In genomic region chr14:69495341-69495921, GRCh38 we compare ENCODE assay signal across 25 cellular contexts. TPM values are rescaled to one million over a fixed set of nuclear protein-coding genes. Genes with fewer than 3 reads are reported as not detected.
DNase-seq lines count a peak whose midpoint lies in the region; ATAC-seq, FAIRE-seq and TF ChIP-seq lines count a peak whose summit lies in the region.
"Had no signal": no experiment of that assay in that cellular context is flagged by ENCODE, and none has a peak within 500 bp of the region (broad histone marks: within the 10 kb centered on the region; RNA-seq: fewer than 3 reads in every experiment).

No MANE protein-coding gene starts in this region.

- H3K23ac ChIP-seq in trophoblast cell (ENCODE audit: low read length) (no peak overlapping the region), H9 (ENCODE audit: insufficient read length, low read depth, low read length) (no peak overlapping the region)

- no peak overlapping the region for H3K4me3 ChIP-seq in H7 (ENCODE audit: insufficient read depth, low read depth, low read length)
- H3K4me3 ChIP-seq in K562 = no peak overlapping the region
- H3K4me3 ChIP-seq in trophoblast cell (ENCODE audit: low read depth, low read length) = no peak overlapping the region
- H3K4me3 ChIP-seq in upper lobe of left lung = no peak overlapping the region
- H3K4me3 ChIP-seq in Caco-2 (ENCODE audit: low read depth, low read length) = no peak overlapping the region
- H3K4me3 ChIP-seq: A549; BLaER1 treated with 17β-estradiol and CSF1 and Interleukin-3, amounts not matched to agents 10 nM and 100 nM; GM23248; MG63 had no signal

- no peak overlapping the region for H3K27ac ChIP-seq in K562 (ENCODE audit: extremely low read depth, low read depth, low read length)
- H3K27ac ChIP-seq in trophoblast cell (ENCODE audit: low read depth, low read length) = no peak overlapping the region
- no peak overlapping the region for H3K27ac ChIP-seq in upper lobe of left lung
- no peak overlapping the region for H3K27ac ChIP-seq in H9 (ENCODE audit: insufficient read length, low read depth, low read length)
- H3K27ac ChIP-seq: A549; BLaER1 treated with 17β-estradiol and CSF1 and Interleukin-3, amounts not matched to agents 10 nM and 100 nM; GM23248 had no signal

- H4K91ac ChIP-seq in trophoblast cell (ENCODE audit: low read depth, low read length) = no peak overlapping the region
- H4K91ac ChIP-seq in H9 (ENCODE audit: insufficient read length, low read depth, low read length) = no peak overlapping the region

- H3K4me2 ChIP-seq in K562 (ENCODE audit: insufficient read depth, low read length) (no peak overlapping the region), trophoblast cell (ENCODE audit: low read length) (no peak overlapping the region), H9 (ENCODE audit: insufficient read depth, insufficient read length, low read length) (no peak overlapping the region)
- H3K4me2 ChIP-seq: A549; BLaER1 treated with 17β-estradiol and CSF1 and Interleukin-3, amounts not matched to agents 10 nM and 100 nM had no signal

- H4K20me1 ChIP-seq in K562 (replicated peaks; ENCODE audit: control insufficient read depth, insufficient read depth, low read length) (no peaks in the 10 kb centered on the region), H9 (ENCODE audit: control insufficient read depth, insufficient read depth, insufficient read length) (no peaks in the 10 kb centered on the region)
- H4K20me1 ChIP-seq: BLaER1 treated with 17β-estradiol and CSF1 and Interleukin-3, amounts not matched to agents 10 nM and 100 nM had no signal

- TF ChIP-seq POLR2A in K562 (conservative IDR thresholded peaks at IDR 0.05) = no peak
- no peak for TF ChIP-seq POLR2A in upper lobe of left lung (IDR thresholded peaks at IDR 0.05)

- H2BK120ac ChIP-seq in trophoblast cell (ENCODE audit: insufficient read depth, low read length, poor library complexity) (no peak overlapping the region), H9 (ENCODE audit: low read depth, low read length, poor library complexity, severe bottlenecking) (no peak overlapping the region)

- H2BK5ac ChIP-seq in trophoblast cell (ENCODE audit: low read depth, low read length, poor library complexity) = no peak overlapping the region
- no peak overlapping the region for H2BK5ac ChIP-seq in H9 (ENCODE audit: insufficient read length, low read length)

- no peaks in the 10 kb centered on the region for H3K9me1 ChIP-seq in K562 (ENCODE audit: control insufficient read depth, insufficient read depth, low read length)

- no peaks in the 10 kb centered on the region for H3K36me3 ChIP-seq in H7 (replicated peaks; ENCODE audit: control insufficient read depth, insufficient read depth, low read length)
- H3K36me3 ChIP-seq in K562 (ENCODE audit: control insufficient read depth, insufficient read depth, low read length) = no peaks in the 10 kb centered on the region
- no peaks in the 10 kb centered on the region for H3K36me3 ChIP-seq in trophoblast cell (ENCODE audit: control insufficient read depth in 1 of 2, insufficient read depth in 2 of 2, low read length in 2 of 2)
- no peaks in the 10 kb centered on the region for H3K36me3 ChIP-seq in upper lobe of left lung
- no peaks in the 10 kb centered on the region for H3K36me3 ChIP-seq in Caco-2 (ENCODE audit: control insufficient read depth, insufficient read depth, low read length)
- H3K36me3 ChIP-seq: BLaER1 treated with 17β-estradiol and CSF1 and Interleukin-3, amounts not matched to agents 10 nM and 100 nM; MG63 had no signal

- H2BK20ac ChIP-seq in H9 (ENCODE audit: low read depth, low read length, poor library complexity, severe bottlenecking) = no peak overlapping the region

- H4K5ac ChIP-seq in H9 (ENCODE audit: insufficient read length, low read depth, low read length) = no peak overlapping the region

- no peak overlapping the region for H3T11ph ChIP-seq in H9 (ENCODE audit: low read length)

- FAIRE-seq in K562 (lab: Jason Lieb, UNC) = no peak
- FAIRE-seq: A549, GM18507 had no signal

- H2AFZ ChIP-seq in K562 (ENCODE audit: low read depth, low read length) (no peak overlapping the region), trophoblast cell (ENCODE audit: insufficient read depth, low read length, poor library complexity) (no peak overlapping the region), H9 (ENCODE audit: low read length) (no peak overlapping the region)
- H2AFZ ChIP-seq: GM23248 had no signal

- H3K27me3 Mint-ChIP-seq in H9 (ENCODE audit: low read depth) = peaks cover 21% of the 10 kb centered on the region
- peaks cover 4% of the 10 kb centered on the region for H3K27me3 Mint-ChIP-seq in Caco-2 (ENCODE audit: insufficient read depth, unreplicated experiment)

- H3K27me3 ChIP-seq in H7 (ENCODE audit: control insufficient read depth, insufficient read depth, low read length) (no peaks in the 10 kb centered on the region), K562 (ENCODE audit: control insufficient read depth in 2 of 2, insufficient read depth in 2 of 2, low read length in 2 of 2) (peaks cover 0 to 12% of the 10 kb centered on the region in 2 experiments; a peak in 3 of 5 replicates), trophoblast cell (ENCODE audit: insufficient read depth, low read length) (no peaks in the 10 kb centered on the region), upper lobe of left lung (no peaks in the 10 kb centered on the region), H9 (ENCODE audit: insufficient read depth, low read length) (no peaks in the 10 kb centered on the region), Caco-2 (replicated peaks; ENCODE audit: control insufficient read depth, insufficient read depth, low read length) (no peaks in the 10 kb centered on the region)
- H3K27me3 ChIP-seq: BLaER1 treated with 17β-estradiol and CSF1 and Interleukin-3, amounts not matched to agents 10 nM and 100 nM; MG63 had no signal

- H3K4ac ChIP-seq in trophoblast cell (ENCODE audit: low read depth, low read length) (no peak overlapping the region), H9 (ENCODE audit: low read depth, low read length) (no peak overlapping the region)

- no peak overlapping the region for H2BK15ac ChIP-seq in H9 (ENCODE audit: low read depth, low read length)

- H3K79me1 ChIP-seq in trophoblast cell (ENCODE audit: low read length) (no peaks in the 10 kb centered on the region), H9 (ENCODE audit: insufficient read depth, low read depth, low read length, poor library complexity, severe bottlenecking) (no peaks in the 10 kb centered on the region)

- peaks cover 0 to 5% of the 10 kb centered on the region in 2 experiments; a peak in 3 of 4 replicates for H3K4me1 Mint-ChIP-seq in H9
- no peaks in the 10 kb centered on the region for H3K4me1 Mint-ChIP-seq in Caco-2 (ENCODE audit: low read depth, unreplicated experiment)

- BruUV-seq in K562 (replicated peaks; lab: Mats Ljungman, UMichigan) = no TSS peak
- BruUV-seq in Caco-2 (replicated peaks; lab: Mats Ljungman, UMichigan) = no TSS peak

- in situ Hi-C loops in K562 (cut with MboI) = no loop called here

- H3K4me3 Mint-ChIP-seq in H9 = no peak overlapping the region
- H3K4me3 Mint-ChIP-seq in Caco-2 (ENCODE audit: unreplicated experiment) = no peak overlapping the region
- H3K4me3 Mint-ChIP-seq: CD4-positive, alpha-beta T cell had no signal

- TF ChIP-seq CTCF in K562 (IDR thresholded peaks at IDR 0.05 in 2 of 3, conservative IDR thresholded peaks at IDR 0.05 in 1 of 3; ENCODE audit: insufficient read depth in 2 of 3, low read depth in 1 of 3, low read length in 3 of 3) (no peak), upper lobe of left lung (IDR thresholded peaks at IDR 0.05) (no peak), H9 (conservative IDR thresholded peaks at IDR 0.05) (no peak), Caco-2 (IDR thresholded peaks at IDR 0.05; ENCODE audit: insufficient read depth in 1 of 2, low read depth in 1 of 2, low read length in 1 of 2, severe bottlenecking in 1 of 2, unreplicated experiment in 1 of 2) (no peak)

- H3K4me1 ChIP-seq in K562 (replicated peaks in 1 of 2; ENCODE audit: control insufficient read depth in 2 of 2, insufficient read depth in 2 of 2, low read length in 2 of 2) (no peaks in the 10 kb centered on the region), trophoblast cell (ENCODE audit: control insufficient read depth in 1 of 2, insufficient read depth in 2 of 2, low read length in 2 of 2) (no peaks in the 10 kb centered on the region), upper lobe of left lung (no peaks in the 10 kb centered on the region), H9 (ENCODE audit: insufficient read depth, low read length) (no peaks in the 10 kb centered on the region), Caco-2 (no peaks in the 10 kb centered on the region)
- H3K4me1 ChIP-seq: A549; BLaER1 treated with 17β-estradiol and CSF1 and Interleukin-3, amounts not matched to agents 10 nM and 100 nM had no signal

- no peak for ATAC-seq in K562
- ATAC-seq in upper lobe of left lung (ENCODE audit: low FRiP score in 2 of 2) = no peak
- ATAC-seq: A549 had no signal

- no peak for TF ChIP-seq RAD21 in K562 (CRISPR knock-in tag; conservative IDR thresholded peaks at IDR 0.05 in 1 of 2, IDR thresholded peaks at IDR 0.05 in 1 of 2)

- H2BK12ac ChIP-seq in trophoblast cell (ENCODE audit: low read length) = no peak overlapping the region
- no peak overlapping the region for H2BK12ac ChIP-seq in H9 (ENCODE audit: insufficient read length, low read depth, low read length)

- no peak overlapping the region for H3K14ac ChIP-seq in trophoblast cell (ENCODE audit: low read length)
- no peak overlapping the region for H3K14ac ChIP-seq in H9 (ENCODE audit: insufficient read depth, low read length)

- H2AK5ac ChIP-seq in trophoblast cell (ENCODE audit: low read length) = no peak overlapping the region
- no peak overlapping the region for H2AK5ac ChIP-seq in H9 (ENCODE audit: insufficient read length, low read length)

- DNase-seq in D341Med (ENCODE audit: low spot score) (peak; percentile 2), H7 (peak; percentile 2), K562 (ENCODE audit: extremely low read depth in 1 of 4, low spot score in 3 of 4) (no peak), trophoblast cell (peak; percentile 20 to 58), upper lobe of left lung (no peak), H9 (no peak), Caco-2 (no peak)
- DNase-seq: AML-193; CD4-positive, alpha-beta T cell; DMS79 treated with DMSO at 0.1 percent for 48 hours; GM23248; HCEC 1CT; KG1; MG63; NCI-H1105 treated with DMSO at 0.1 percent for 48 hours; NCI-H2029; NCI-H446; NCI-H526 treated with DMSO at 0.1 percent for 48 hours; RPMI8226; SHP77; T-helper 1 cell had no signal

- H3K9me3 Mint-ChIP-seq in H9 (no peaks in the 10 kb centered on the region; a peak in 1 of 5 replicates), Caco-2 (ENCODE audit: unreplicated experiment) (no peaks in the 10 kb centered on the region)
- H3K9me3 Mint-ChIP-seq: CD4-positive, alpha-beta T cell had no signal

- no peak for TF ChIP-seq EP300 in K562 (IDR thresholded peaks at IDR 0.05; ENCODE audit: low read length)
- TF ChIP-seq EP300 in upper lobe of left lung (IDR thresholded peaks at IDR 0.05) = no peak

- WGBS in K562 (ENCODE audit: insufficient coverage, low coverage, missing lambda C conversion rate) = 8% methylated on average over 4 of the region's 5 CpGs
- no CpG with 5 or more reads among the region's 5 CpGs for WGBS in trophoblast cell (ENCODE audit: extremely low coverage, insufficient coverage, insufficient read length)
- WGBS in upper lobe of left lung, 2 donors = 90 to 92% methylated on average over 3 to 5 of the region's 5 CpGs
- no CpG with 5 or more reads among the region's 5 CpGs for WGBS in H9 (ENCODE audit: extremely low coverage, insufficient read length, low lambda C conversion rate)

- H3K79me2 ChIP-seq in K562 (ENCODE audit: control insufficient read depth, insufficient read depth, low read length) (no peaks in the 10 kb centered on the region), trophoblast cell (ENCODE audit: control insufficient read depth, insufficient read depth, low read length, poor library complexity) (no peaks in the 10 kb centered on the region), H9 (ENCODE audit: insufficient read depth, low read length) (no peaks in the 10 kb centered on the region)

- intact Hi-C loops in K562 (cut with micrococcal nuclease) (no loop called here), Caco-2 (cut with micrococcal nuclease; ENCODE audit: unreplicated experiment) (no loop called here)

- no peak overlapping the region for H3K56ac ChIP-seq in H9 (ENCODE audit: insufficient read length, low read depth, low read length)

- H3K36me3 Mint-ChIP-seq in H9 (ENCODE audit: insufficient read depth in 1 of 3, low read depth in 3 of 3) (no peaks in the 10 kb centered on the region), Caco-2 (ENCODE audit: insufficient read depth, unreplicated experiment) (no peaks in the 10 kb centered on the region)

- H4K8ac ChIP-seq in trophoblast cell (ENCODE audit: low read depth, low read length) (no peak overlapping the region), H9 (replicated peaks; ENCODE audit: insufficient read length, low read depth, low read length) (no peak overlapping the region)

- no peak overlapping the region for H3K18ac ChIP-seq in trophoblast cell (ENCODE audit: low read length)
- H3K18ac ChIP-seq in H9 (ENCODE audit: insufficient read length, low read depth, low read length) = no peak overlapping the region

- no peaks in the 10 kb centered on the region for H3K23me2 ChIP-seq in H9 (ENCODE audit: insufficient read length, low read depth, low read length, poor library complexity, severe bottlenecking)

- POLR2A ChIA-PET in K562 (lab: Yijun Ruan, JAX) (interaction anchor here (1.3 kb wide), 1 partner anchor 10 kb away, joined by 6 read pairs; no protein-coding TSS in a partner anchor), Caco-2 (lab: Charles Lee) (no interaction called here)

- no peak overlapping the region for H3K27ac Mint-ChIP-seq in H9
- H3K27ac Mint-ChIP-seq in Caco-2 (ENCODE audit: unreplicated experiment) = no peak overlapping the region
- H3K27ac Mint-ChIP-seq: CD4-positive, alpha-beta T cell had no signal

- CTCF ChIA-PET in K562 (lab: Yijun Ruan, JAX; ENCODE audit: low intra/inter-chr PET ratio) (no interaction called here), Caco-2 (lab: Charles Lee) (no interaction called here)

- H3K9me3 ChIP-seq in K562 (replicated peaks; ENCODE audit: control insufficient read depth, insufficient read depth, low read depth, low read length) = no peaks in the 10 kb centered on the region
- no peaks in the 10 kb centered on the region for H3K9me3 ChIP-seq in trophoblast cell (ENCODE audit: insufficient read depth, low read depth, low read length)
- H3K9me3 ChIP-seq in upper lobe of left lung = no peaks in the 10 kb centered on the region
- H3K9me3 ChIP-seq in H9 (ENCODE audit: control insufficient read depth, low read depth, low read length) = no peaks in the 10 kb centered on the region
- H3K9me3 ChIP-seq in Caco-2 = no peaks in the 10 kb centered on the region
- H3K9me3 ChIP-seq: A549; BLaER1 treated with 17β-estradiol and CSF1 and Interleukin-3, amounts not matched to agents 10 nM and 100 nM; MG63 had no signal

- no peak overlapping the region for H3K9ac ChIP-seq in K562 (ENCODE audit: insufficient read depth in 1 of 2, low read depth in 2 of 2, low read length in 2 of 2)
- no peak overlapping the region for H3K9ac ChIP-seq in trophoblast cell (ENCODE audit: low read length)
- no peak overlapping the region for H3K9ac ChIP-seq in H9 (ENCODE audit: extremely low read depth, insufficient read length, low read length)
- H3K9ac ChIP-seq: BLaER1 treated with 17β-estradiol and CSF1 and Interleukin-3, amounts not matched to agents 10 nM and 100 nM; GM23248 had no signal

- H4K12ac ChIP-seq in trophoblast cell (ENCODE audit: low read depth, low read length) = no peak overlapping the region

RNA-seq across cellular contexts. Expression of gene PLEKHD1, which starts 10.9 kb away (rescaled TPM):
- total RNA-seq in H7 (2014; rRNA removed; shearing (Covaris generic)) = 0.10 and 0.37 TPM in 2 replicates
- 0.07 TPM in 1 of 2 replicates, not detected in the other for total RNA-seq in K562 (2011; cell fraction: chromatin; rRNA removed; ENCODE audit: low replicate concordance)
- not detected in 2 replicates for total RNA-seq in K562 (2011; cell fraction: nucleolus; rRNA removed)
- total RNA-seq in K562 (2011; cell fraction: nucleoplasm; rRNA removed) = 0.07 TPM in 1 of 2 replicates, not detected in the other
- not detected in 2 replicates for total RNA-seq in K562 (2014; rRNA removed)
- not detected in 2 replicates for total RNA-seq in K562 (2014; rRNA removed; fragmentation: Illumina TruSeq; extraction: Trizol)
- total RNA-seq in K562 (2015; rRNA removed; fragmentation: Illumina TruSeq; extraction: Trizol) = not detected in 2 replicates
- not detected in 2 replicates for total RNA-seq in K562 (2021)
- not detected in 2 replicates for polyA plus RNA-seq in K562 (2011; rRNA removed)
- polyA plus RNA-seq in K562 (2011; cell fraction: cytosol; rRNA removed) = 0.01 TPM in 1 of 2 replicates, not detected in the other
- 0.03 and 0.04 TPM in 2 replicates for polyA plus RNA-seq in K562 (2011; cell fraction: nucleus; rRNA removed)
- 0.01 TPM in 1 of 2 replicates, not detected in the other for polyA plus RNA-seq in K562 (2012)
- not detected in 2 replicates for polyA plus RNA-seq in K562 (2014; fragmentation: Illumina TruSeq; extraction: Trizol)
- polyA plus RNA-seq in K562 (2014; fragmentation: Nextera tagmentation; extraction: Ambion mirVana) = not detected
- polyA plus RNA-seq in K562 (2014; rRNA removed) = not detected in 2 replicates
- not detected in 2 replicates for polyA minus RNA-seq in K562 (2011; rRNA and poly(A)+ RNA removed)
- not detected in 2 replicates for polyA minus RNA-seq in K562 (2011; cell fraction: cytosol; rRNA and poly(A)+ RNA removed)
- polyA minus RNA-seq in K562 (2011; cell fraction: nucleus; rRNA and poly(A)+ RNA removed) = not detected in 2 replicates
- 0.10 and 0.11 TPM in 2 replicates for polyA plus RNA-seq in trophoblast cell (2013)
- 1 to 10 TPM in 2 of 6 donors, under 1 TPM in 4; under 0.01 to 1.7 (median 0.70) TPM for total RNA-seq in upper lobe of left lung
- 0.29 and 0.37 TPM in 2 replicates for total RNA-seq in H9 (2021)
- total RNA-seq in Caco-2 (2022) = 0.42 and 0.50 TPM in 2 replicates
- total RNA-seq: GM23248, SK-MEL-5 had no signal
- polyA plus RNA-seq: GM23248 had no signal

Comparison
In these comparisons a context has a peak if more than half of its experiments do, and no peak if none do; other contexts are left out.
1. DNase-seq: peak in D341Med (single experiment), H7 (single experiment) and trophoblast cell (2 of 2); none in K562 (0 of 4), upper lobe of left lung (0 of 2), H9 (single experiment) and Caco-2 (0 of 2).